In genomic region chrX:110381216-110381615, GRCh38 we compare ENCODE assay signal across 14 cellular contexts. TPM values are rescaled to one million over a fixed set of nuclear protein-coding genes. Genes with fewer than 3 reads are reported as not detected.
"Had no signal": no experiment of that assay in that cellular context is flagged by ENCODE, and none has a peak within 500 bp of the region (broad histone marks: within the 10 kb centered on the region; RNA-seq: fewer than 3 reads in every experiment).

No MANE protein-coding gene starts in this region.

- H3K27ac ChIP-seq: ascending aorta, heart left ventricle, left lung, ovary had no signal

- H3K4me3 ChIP-seq: ascending aorta, heart left ventricle, left lung, ovary had no signal

- H3K27ac Mint-ChIP-seq: activated CD4-positive, alpha-beta memory T cell treated with anti-CD3 and anti-CD28 coated beads, Interleukin-2, amount 10 ng/mL, durations not matched to agents 7 days and 5 days; activated CD4-positive, alpha-beta T cell treated with anti-CD3 and anti-CD28 coated beads for 36 hours; activated naive CD8-positive, alpha-beta T cell treated with anti-CD3 and anti-CD28 coated beads, Interleukin-2, amount 10 ng/mL, durations not matched to agents 7 days and 5 days had no signal

- H3K9me3 ChIP-seq: ascending aorta, heart left ventricle, left lung, ovary had no signal

- H3K27me3 Mint-ChIP-seq: activated CD4-positive, alpha-beta T cell treated with anti-CD3 and anti-CD28 coated beads for 36 hours had no signal

- H3K36me3 Mint-ChIP-seq: activated naive CD8-positive, alpha-beta T cell treated with anti-CD3 and anti-CD28 coated beads, Interleukin-2, amount 10 ng/mL, durations not matched to agents 7 days and 5 days had no signal

- H3K9me3 Mint-ChIP-seq: activated CD4-positive, alpha-beta memory T cell treated with anti-CD3 and anti-CD28 coated beads, Interleukin-2, amount 10 ng/mL, durations not matched to agents 7 days and 5 days; activated naive CD8-positive, alpha-beta T cell treated with anti-CD3 and anti-CD28 coated beads, Interleukin-2, amount 10 ng/mL, durations not matched to agents 7 days and 5 days had no signal

- H3K36me3 ChIP-seq: ascending aorta, heart left ventricle, left lung, ovary had no signal

- H3K4me1 ChIP-seq: ascending aorta, heart left ventricle, left lung had no signal

- H3K4me3 Mint-ChIP-seq: activated CD4-positive, alpha-beta memory T cell treated with anti-CD3 and anti-CD28 coated beads, Interleukin-2, amount 10 ng/mL, durations not matched to agents 7 days and 5 days; activated CD4-positive, alpha-beta T cell treated with anti-CD3 and anti-CD28 coated beads for 36 hours; activated naive CD8-positive, alpha-beta T cell treated with anti-CD3 and anti-CD28 coated beads, Interleukin-2, amount 10 ng/mL, durations not matched to agents 7 days and 5 days; neural crest cell had no signal

- H3K4me1 Mint-ChIP-seq: activated CD4-positive, alpha-beta memory T cell treated with anti-CD3 and anti-CD28 coated beads, Interleukin-2, amount 10 ng/mL, durations not matched to agents 7 days and 5 days; activated CD4-positive, alpha-beta T cell treated with anti-CD3 and anti-CD28 coated beads for 36 hours; activated naive CD8-positive, alpha-beta T cell treated with anti-CD3 and anti-CD28 coated beads, Interleukin-2, amount 10 ng/mL, durations not matched to agents 7 days and 5 days had no signal

- DNase-seq: activated CD4-positive, alpha-beta memory T cell treated with anti-CD3 and anti-CD28 coated beads, Interleukin-2, amount 10 ng/mL, durations not matched to agents 7 days and 5 days; activated CD4-positive, alpha-beta T cell treated with anti-CD3 and anti-CD28 coated beads for 36 hours; activated CD8-positive, alpha-beta memory T cell treated with anti-CD3 and anti-CD28 coated beads, Interleukin-2, amount 50 U/mL, for 4 hours; activated naive CD8-positive, alpha-beta T cell treated with anti-CD3 and anti-CD28 coated beads, Interleukin-2, amount 10 ng/mL, durations not matched to agents 7 days and 5 days; caudate nucleus; heart left ventricle; left lung; mesendoderm; ovary; small intestine; T1000 had no signal

- ATAC-seq: activated CD4-positive, alpha-beta T cell treated with anti-CD3 and anti-CD28 coated beads for 36 hours; heart left ventricle; left lung had no signal

- H3K27me3 ChIP-seq: ascending aorta, ovary had no signal

RNA-seq across cellular contexts. Expression of gene RTL9, which starts 22.6 kb away (rescaled TPM):
- total RNA-seq: activated CD4-positive, alpha-beta memory T cell treated with anti-CD3 and anti-CD28 coated beads, Interleukin-2, amount 10 ng/mL, durations not matched to agents 7 days and 5 days; activated naive CD8-positive, alpha-beta T cell treated with anti-CD3 and anti-CD28 coated beads, Interleukin-2, amount 10 ng/mL, durations not matched to agents 7 days and 5 days; ascending aorta; dermis microvascular lymphatic vessel endothelial cell had no signal
